In genomic region chr7:101576993-101577392, GRCh38 we compare ENCODE assay signal across 1 cellular context.
TF ChIP-seq lines count a peak whose summit lies in the region.

No MANE protein-coding gene starts in this region.

TF ChIP-seq in K562, 482 proteins besides CTCF, POLR2A, EP300 and RAD21 (continued from another document):
- TF ChIP-seq TRIM24 (IDR thresholded peaks at IDR 0.05) (peak; percentile 49 to 57; a peak in 3 of 4 replicates), CEBPB (tag; IDR thresholded peaks at IDR 0.05) (peak; percentile 67), MYNN (IDR thresholded peaks at IDR 0.05) (no peak), MYNN (CRISPR knock-in tag; IDR thresholded peaks at IDR 0.05) (no peak), CBX3 (IDR thresholded peaks at IDR 0.05; ENCODE audit: borderline replicate concordance in 1 of 2, low read length in 2 of 2) (peak in 1 of 2 experiments; percentile 53; a peak in 1 of 3 replicates)
